In the genomic region with DNA sequence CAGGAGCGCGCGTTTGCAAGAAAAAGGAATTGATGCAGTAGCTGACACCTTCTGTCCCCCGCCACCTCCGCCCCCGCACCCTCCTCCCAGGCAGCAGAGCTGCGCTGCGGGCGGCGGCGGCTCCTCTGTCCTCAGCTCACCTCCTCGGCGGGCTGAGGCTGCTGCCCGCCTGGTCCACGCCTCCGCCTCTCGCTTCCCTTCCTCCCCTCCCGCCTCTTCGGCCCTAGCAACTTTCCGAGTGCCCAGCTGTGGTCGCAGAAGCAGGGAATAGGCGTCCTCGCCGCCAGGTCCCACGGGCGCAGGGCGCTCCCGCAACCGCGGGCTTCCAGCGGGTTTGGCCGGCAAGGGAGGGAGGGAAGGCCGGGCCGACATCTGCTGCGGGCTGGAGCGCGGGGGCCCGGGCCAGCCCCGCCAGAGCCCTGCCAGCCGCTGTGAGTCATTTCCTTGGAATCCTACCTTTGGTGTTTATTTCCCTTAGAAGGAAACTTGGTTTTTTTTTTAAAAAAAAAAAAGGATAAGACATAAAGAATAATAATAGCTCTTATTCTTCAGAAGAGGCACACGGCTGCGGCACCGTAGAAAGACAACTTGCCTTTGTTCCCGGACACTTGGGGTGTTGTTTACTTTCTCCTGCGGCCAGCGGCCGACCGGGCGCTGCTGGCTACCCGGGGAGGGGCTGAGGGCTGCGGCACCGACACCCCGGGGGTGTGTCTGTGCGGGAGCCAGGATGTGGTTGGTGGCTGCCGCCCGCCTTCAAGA, we compare ENCODE assay signal across 1 cellular context.
TF ChIP-seq lines count a peak whose summit lies in the region.

No MANE protein-coding gene starts in this region.

TF ChIP-seq in HEK293, 187 proteins besides CTCF, POLR2A, EP300 and RAD21 (continued from another document and continues in another):
- TF ChIP-seq, protein P1, sequence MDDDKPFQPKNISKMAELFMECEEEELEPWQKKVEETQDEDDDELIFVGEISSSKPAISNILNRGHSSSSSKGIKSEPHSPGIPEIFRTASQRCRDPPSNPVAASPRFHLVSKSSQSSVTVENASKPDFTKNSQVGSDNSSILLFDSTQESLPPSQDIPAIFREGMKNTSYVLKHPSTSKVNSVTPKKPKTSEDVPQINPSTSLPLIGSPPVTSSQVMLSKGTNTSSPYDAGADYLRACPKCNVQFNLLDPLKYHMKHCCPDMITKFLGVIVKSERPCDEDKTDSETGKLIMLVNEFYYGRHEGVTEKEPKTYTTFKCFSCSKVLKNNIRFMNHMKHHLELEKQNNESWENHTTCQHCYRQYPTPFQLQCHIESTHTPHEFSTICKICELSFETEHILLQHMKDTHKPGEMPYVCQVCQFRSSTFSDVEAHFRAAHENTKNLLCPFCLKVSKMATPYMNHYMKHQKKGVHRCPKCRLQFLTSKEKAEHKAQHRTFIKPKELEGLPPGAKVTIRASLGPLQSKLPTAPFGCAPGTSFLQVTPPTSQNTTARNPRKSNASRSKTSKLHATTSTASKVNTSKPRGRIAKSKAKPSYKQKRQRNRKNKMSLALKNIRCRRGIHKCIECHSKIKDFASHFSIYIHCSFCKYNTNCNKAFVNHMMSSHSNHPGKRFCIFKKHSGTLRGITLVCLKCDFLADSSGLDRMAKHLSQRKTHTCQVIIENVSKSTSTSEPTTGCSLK (tag by site-specific recombination; IDR thresholded peaks at IDR 0.05): no peak
- TF ChIP-seq ZNF214 (tag by site-specific recombination; IDR thresholded peaks at IDR 0.05; ENCODE audit: borderline replicate concordance) (no peak), YY1 (tag by site-specific recombination; IDR thresholded peaks at IDR 0.05) (no peak), ZSCAN23 (tag by site-specific recombination; IDR thresholded peaks at IDR 0.05) (no peak; the same call in 1 of the 2 replicates), ZNF302 (tag by site-specific recombination; IDR thresholded peaks at IDR 0.05; ENCODE audit: low read depth) (no peak), ZNF202 (tag by site-specific recombination; IDR thresholded peaks at IDR 0.05; ENCODE audit: borderline replicate concordance) (no peak), ZNF391 (tag by site-specific recombination; IDR thresholded peaks at IDR 0.05; ENCODE audit: borderline replicate concordance, low read depth) (0 out of 2 replicates have a peak, but pooled peaks have one; percentile 38), SCRT1 (tag by site-specific recombination; IDR thresholded peaks at IDR 0.05; ENCODE audit: borderline replicate concordance) (no peak), ZNF623 (tag by site-specific recombination; IDR thresholded peaks at IDR 0.05) (no peak), ZNF701 (tag by site-specific recombination; IDR thresholded peaks at IDR 0.05) (no peak), ZFHX2 (tag by site-specific recombination; conservative IDR thresholded peaks at IDR 0.05) (peak; percentile 94), OSR2 (tag by site-specific recombination; IDR thresholded peaks at IDR 0.05) (peak; percentile 79), ZNF791 (tag by site-specific recombination; IDR thresholded peaks at IDR 0.05) (no peak), ZNF561 (tag by site-specific recombination; IDR thresholded peaks at IDR 0.05; ENCODE audit: borderline replicate concordance) (0 out of 2 replicates have a peak, but pooled peaks have one; percentile 19), ZNF548 (tag by site-specific recombination; IDR thresholded peaks at IDR 0.05) (no peak), BCL11A (tag by site-specific recombination; IDR thresholded peaks at IDR 0.05; ENCODE audit: low read depth) (no peak), ZNF157 (tag by site-specific recombination; IDR thresholded peaks at IDR 0.05) (no peak), ZNF843 (tag by site-specific recombination; IDR thresholded peaks at IDR 0.05) (peak; percentile 48; the same call in 1 of the 2 replicates), ZNF510 (tag by site-specific recombination; IDR thresholded peaks at IDR 0.05; ENCODE audit: insufficient replicate concordance) (no peak), KLF8 (tag by site-specific recombination; IDR thresholded peaks at IDR 0.05) (peak; percentile 77), ZNF223 (tag by site-specific recombination; IDR thresholded peaks at IDR 0.05) (no peak), KLF16 (tag by site-specific recombination; IDR thresholded peaks at IDR 0.05) (peak; percentile 70), ZNF629 (tag by site-specific recombination; IDR thresholded peaks at IDR 0.05) (peak; percentile 55; the same call in 1 of the 2 replicates), ZNF549 (tag by site-specific recombination; IDR thresholded peaks at IDR 0.05) (no peak), ZNF76 (tag by site-specific recombination; IDR thresholded peaks at IDR 0.05; ENCODE audit: borderline replicate concordance, low read depth) (peak; percentile 74; the same call in 1 of the 2 replicates), ZNF23 (tag by site-specific recombination; IDR thresholded peaks at IDR 0.05; ENCODE audit: borderline replicate concordance) (no peak), OVOL3 (tag by site-specific recombination; IDR thresholded peaks at IDR 0.05) (no peak), ZNF530 (tag by site-specific recombination; IDR thresholded peaks at IDR 0.05; ENCODE audit: low read depth) (no peak), ZNF596 (tag by site-specific recombination; IDR thresholded peaks at IDR 0.05) (0 out of 2 replicates have a peak, but pooled peaks have one; percentile 36), ZNF169 (tag by site-specific recombination; IDR thresholded peaks at IDR 0.05) (no peak)
- TF ChIP-seq, protein P2, sequence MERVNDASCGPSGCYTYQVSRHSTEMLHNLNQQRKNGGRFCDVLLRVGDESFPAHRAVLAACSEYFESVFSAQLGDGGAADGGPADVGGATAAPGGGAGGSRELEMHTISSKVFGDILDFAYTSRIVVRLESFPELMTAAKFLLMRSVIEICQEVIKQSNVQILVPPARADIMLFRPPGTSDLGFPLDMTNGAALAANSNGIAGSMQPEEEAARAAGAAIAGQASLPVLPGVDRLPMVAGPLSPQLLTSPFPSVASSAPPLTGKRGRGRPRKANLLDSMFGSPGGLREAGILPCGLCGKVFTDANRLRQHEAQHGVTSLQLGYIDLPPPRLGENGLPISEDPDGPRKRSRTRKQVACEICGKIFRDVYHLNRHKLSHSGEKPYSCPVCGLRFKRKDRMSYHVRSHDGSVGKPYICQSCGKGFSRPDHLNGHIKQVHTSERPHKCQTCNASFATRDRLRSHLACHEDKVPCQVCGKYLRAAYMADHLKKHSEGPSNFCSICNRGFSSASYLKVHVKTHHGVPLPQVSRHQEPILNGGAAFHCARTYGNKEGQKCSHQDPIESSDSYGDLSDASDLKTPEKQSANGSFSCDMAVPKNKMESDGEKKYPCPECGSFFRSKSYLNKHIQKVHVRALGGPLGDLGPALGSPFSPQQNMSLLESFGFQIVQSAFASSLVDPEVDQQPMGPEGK (tag by site-specific recombination; IDR thresholded peaks at IDR 0.05): peak; percentile 77
- TF ChIP-seq, protein P3, sequence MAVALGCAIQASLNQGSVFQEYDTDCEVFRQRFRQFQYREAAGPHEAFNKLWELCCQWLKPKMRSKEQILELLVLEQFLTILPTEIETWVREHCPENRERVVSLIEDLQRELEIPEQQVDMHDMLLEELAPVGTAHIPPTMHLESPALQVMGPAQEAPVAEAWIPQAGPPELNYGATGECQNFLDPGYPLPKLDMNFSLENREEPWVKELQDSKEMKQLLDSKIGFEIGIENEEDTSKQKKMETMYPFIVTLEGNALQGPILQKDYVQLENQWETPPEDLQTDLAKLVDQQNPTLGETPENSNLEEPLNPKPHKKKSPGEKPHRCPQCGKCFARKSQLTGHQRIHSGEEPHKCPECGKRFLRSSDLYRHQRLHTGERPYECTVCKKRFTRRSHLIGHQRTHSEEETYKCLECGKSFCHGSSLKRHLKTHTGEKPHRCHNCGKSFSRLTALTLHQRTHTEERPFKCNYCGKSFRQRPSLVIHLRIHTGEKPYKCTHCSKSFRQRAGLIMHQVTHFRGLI (tag by site-specific recombination; IDR thresholded peaks at IDR 0.05): peak; percentile 87
- TF ChIP-seq, protein P4, sequence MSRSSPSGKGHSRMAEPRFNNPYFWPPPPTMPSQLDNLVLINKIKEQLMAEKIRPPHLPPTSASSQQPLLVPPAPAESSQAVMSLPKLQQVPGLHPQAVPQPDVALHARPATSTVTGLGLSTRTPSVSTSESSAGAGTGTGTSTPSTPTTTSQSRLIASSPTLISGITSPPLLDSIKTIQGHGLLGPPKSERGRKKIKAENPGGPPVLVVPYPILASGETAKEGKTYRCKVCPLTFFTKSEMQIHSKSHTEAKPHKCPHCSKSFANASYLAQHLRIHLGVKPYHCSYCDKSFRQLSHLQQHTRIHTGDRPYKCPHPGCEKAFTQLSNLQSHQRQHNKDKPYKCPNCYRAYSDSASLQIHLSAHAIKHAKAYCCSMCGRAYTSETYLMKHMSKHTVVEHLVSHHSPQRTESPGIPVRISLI (tag by site-specific recombination; IDR thresholded peaks at IDR 0.05): peak; percentile 95
- TF ChIP-seq, protein P5, sequence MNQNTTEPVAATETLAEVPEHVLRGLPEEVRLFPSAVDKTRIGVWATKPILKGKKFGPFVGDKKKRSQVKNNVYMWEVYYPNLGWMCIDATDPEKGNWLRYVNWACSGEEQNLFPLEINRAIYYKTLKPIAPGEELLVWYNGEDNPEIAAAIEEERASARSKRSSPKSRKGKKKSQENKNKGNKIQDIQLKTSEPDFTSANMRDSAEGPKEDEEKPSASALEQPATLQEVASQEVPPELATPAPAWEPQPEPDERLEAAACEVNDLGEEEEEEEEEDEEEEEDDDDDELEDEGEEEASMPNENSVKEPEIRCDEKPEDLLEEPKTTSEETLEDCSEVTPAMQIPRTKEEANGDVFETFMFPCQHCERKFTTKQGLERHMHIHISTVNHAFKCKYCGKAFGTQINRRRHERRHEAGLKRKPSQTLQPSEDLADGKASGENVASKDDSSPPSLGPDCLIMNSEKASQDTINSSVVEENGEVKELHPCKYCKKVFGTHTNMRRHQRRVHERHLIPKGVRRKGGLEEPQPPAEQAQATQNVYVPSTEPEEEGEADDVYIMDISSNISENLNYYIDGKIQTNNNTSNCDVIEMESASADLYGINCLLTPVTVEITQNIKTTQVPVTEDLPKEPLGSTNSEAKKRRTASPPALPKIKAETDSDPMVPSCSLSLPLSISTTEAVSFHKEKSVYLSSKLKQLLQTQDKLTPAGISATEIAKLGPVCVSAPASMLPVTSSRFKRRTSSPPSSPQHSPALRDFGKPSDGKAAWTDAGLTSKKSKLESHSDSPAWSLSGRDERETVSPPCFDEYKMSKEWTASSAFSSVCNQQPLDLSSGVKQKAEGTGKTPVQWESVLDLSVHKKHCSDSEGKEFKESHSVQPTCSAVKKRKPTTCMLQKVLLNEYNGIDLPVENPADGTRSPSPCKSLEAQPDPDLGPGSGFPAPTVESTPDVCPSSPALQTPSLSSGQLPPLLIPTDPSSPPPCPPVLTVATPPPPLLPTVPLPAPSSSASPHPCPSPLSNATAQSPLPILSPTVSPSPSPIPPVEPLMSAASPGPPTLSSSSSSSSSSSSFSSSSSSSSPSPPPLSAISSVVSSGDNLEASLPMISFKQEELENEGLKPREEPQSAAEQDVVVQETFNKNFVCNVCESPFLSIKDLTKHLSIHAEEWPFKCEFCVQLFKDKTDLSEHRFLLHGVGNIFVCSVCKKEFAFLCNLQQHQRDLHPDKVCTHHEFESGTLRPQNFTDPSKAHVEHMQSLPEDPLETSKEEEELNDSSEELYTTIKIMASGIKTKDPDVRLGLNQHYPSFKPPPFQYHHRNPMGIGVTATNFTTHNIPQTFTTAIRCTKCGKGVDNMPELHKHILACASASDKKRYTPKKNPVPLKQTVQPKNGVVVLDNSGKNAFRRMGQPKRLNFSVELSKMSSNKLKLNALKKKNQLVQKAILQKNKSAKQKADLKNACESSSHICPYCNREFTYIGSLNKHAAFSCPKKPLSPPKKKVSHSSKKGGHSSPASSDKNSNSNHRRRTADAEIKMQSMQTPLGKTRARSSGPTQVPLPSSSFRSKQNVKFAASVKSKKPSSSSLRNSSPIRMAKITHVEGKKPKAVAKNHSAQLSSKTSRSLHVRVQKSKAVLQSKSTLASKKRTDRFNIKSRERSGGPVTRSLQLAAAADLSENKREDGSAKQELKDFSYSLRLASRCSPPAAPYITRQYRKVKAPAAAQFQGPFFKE (tag by site-specific recombination; IDR thresholded peaks at IDR 0.05; ENCODE audit: borderline replicate concordance): no peak
- TF ChIP-seq, protein P6, sequence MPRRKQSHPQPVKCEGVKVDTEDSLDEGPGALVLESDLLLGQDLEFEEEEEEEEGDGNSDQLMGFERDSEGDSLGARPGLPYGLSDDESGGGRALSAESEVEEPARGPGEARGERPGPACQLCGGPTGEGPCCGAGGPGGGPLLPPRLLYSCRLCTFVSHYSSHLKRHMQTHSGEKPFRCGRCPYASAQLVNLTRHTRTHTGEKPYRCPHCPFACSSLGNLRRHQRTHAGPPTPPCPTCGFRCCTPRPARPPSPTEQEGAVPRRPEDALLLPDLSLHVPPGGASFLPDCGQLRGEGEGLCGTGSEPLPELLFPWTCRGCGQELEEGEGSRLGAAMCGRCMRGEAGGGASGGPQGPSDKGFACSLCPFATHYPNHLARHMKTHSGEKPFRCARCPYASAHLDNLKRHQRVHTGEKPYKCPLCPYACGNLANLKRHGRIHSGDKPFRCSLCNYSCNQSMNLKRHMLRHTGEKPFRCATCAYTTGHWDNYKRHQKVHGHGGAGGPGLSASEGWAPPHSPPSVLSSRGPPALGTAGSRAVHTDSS (tag by site-specific recombination; IDR thresholded peaks at IDR 0.05): no peak
- TF ChIP-seq, protein P7, sequence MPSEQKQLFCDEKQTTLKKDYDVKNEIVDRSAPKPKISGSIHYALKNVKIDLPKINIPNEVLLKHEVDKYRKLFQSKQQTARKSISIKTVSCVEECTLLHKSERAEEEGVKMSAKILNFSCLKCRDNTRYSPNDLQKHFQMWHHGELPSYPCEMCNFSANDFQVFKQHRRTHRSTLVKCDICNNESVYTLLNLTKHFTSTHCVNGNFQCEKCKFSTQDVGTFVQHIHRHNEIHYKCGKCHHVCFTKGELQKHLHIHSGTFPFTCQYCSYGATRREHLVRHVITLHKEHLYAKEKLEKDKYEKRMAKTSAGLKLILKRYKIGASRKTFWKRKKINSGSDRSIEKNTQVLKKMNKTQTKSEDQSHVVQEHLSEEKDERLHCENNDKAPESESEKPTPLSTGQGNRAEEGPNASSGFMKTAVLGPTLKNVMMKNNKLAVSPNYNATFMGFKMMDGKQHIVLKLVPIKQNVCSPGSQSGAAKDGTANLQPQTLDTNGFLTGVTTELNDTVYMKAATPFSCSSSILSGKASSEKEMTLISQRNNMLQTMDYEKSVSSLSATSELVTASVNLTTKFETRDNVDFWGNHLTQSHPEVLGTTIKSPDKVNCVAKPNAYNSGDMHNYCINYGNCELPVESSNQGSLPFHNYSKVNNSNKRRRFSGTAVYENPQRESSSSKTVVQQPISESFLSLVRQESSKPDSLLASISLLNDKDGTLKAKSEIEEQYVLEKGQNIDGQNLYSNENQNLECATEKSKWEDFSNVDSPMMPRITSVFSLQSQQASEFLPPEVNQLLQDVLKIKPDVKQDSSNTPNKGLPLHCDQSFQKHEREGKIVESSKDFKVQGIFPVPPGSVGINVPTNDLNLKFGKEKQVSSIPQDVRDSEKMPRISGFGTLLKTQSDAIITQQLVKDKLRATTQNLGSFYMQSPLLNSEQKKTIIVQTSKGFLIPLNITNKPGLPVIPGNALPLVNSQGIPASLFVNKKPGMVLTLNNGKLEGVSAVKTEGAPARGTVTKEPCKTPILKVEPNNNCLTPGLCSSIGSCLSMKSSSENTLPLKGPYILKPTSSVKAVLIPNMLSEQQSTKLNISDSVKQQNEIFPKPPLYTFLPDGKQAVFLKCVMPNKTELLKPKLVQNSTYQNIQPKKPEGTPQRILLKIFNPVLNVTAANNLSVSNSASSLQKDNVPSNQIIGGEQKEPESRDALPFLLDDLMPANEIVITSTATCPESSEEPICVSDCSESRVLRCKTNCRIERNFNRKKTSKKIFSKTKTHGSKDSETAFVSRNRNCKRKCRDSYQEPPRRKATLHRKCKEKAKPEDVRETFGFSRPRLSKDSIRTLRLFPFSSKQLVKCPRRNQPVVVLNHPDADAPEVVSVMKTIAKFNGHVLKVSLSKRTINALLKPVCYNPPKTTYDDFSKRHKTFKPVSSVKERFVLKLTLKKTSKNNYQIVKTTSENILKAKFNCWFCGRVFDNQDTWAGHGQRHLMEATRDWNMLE (tag by site-specific recombination; conservative IDR thresholded peaks at IDR 0.05; ENCODE audit: low read depth): no peak
